Comparison of ENCODE assay signal across 38 cellular contexts in genomic region chr20:13389115-13389514, GRCh38.
"Had no signal": no experiment of that assay in that cellular context is flagged by ENCODE, and none has a peak within 500 bp of the region (broad histone marks: within the 10 kb centered on the region; RNA-seq: fewer than 3 reads in every experiment).

No MANE protein-coding gene starts in this region.

- H3K4me3 Mint-ChIP-seq: activated naive CD4-positive, alpha-beta T cell treated with anti-CD3 and anti-CD28 coated beads for 36 hours; activated naive CD4-positive, alpha-beta T cell treated with anti-CD3 and anti-CD28 coated beads, Interleukin-2, amount 10 ng/mL, durations not matched to agents 7 days and 5 days; activated naive CD4-positive, alpha-beta T cell treated with anti-CD3 and anti-CD28 coated beads, Interleukin-2, amount 50 U/mL, for 24 hours; activated naive CD8-positive, alpha-beta T cell; activated naive CD8-positive, alpha-beta T cell treated with anti-CD3 and anti-CD28 coated beads for 36 hours; activated naive CD8-positive, alpha-beta T cell treated with anti-CD3 and anti-CD28 coated beads, Interleukin-2, amount 10 ng/mL, durations not matched to agents 7 days and 5 days; activated naive CD8-positive, alpha-beta T cell treated with anti-CD3 and anti-CD28 coated beads, Interleukin-2, amount 50 U/mL, for 24 hours; activated T-cell treated with anti-CD3 and anti-CD28 coated beads, Interleukin-2, amount 50 U/mL, for 24 hours; activated T-cell treated with anti-CD3 and anti-CD28 coated beads, Interleukin-2, amount 50 U/mL, for 4 hours; activated T-cell treated with anti-CD3 and anti-CD28 coated beads, Interleukin-2, amount 50 U/mL, for 72 hours; activated T-helper 1 cell treated with anti-CD3 and anti-CD28 coated beads, Interleukin-12 subunit alpha, Interleukin-12 subunit beta, Interleukin-2, Interleukin-4 antibody, amounts not matched to agents 30 ng/mL and 10 ng/mL and 1 ng/mL, durations not matched to agents 14 hours and 24 hours and 36 hours; activated T-helper 17 cell treated with anti-CD3 and anti-CD28 coated beads, Interleukin-2, amount 50 U/mL, for 72 hours; brain; central memory CD8-positive, alpha-beta T cell had no signal

- H3K4me1 Mint-ChIP-seq: activated naive CD4-positive, alpha-beta T cell treated with anti-CD3 and anti-CD28 coated beads, Interleukin-2, amount 10 ng/mL, durations not matched to agents 7 days and 5 days; activated naive CD4-positive, alpha-beta T cell treated with anti-CD3 and anti-CD28 coated beads, Interleukin-2, amount 50 U/mL, for 24 hours; activated naive CD8-positive, alpha-beta T cell treated with anti-CD3 and anti-CD28 coated beads for 36 hours; activated naive CD8-positive, alpha-beta T cell treated with anti-CD3 and anti-CD28 coated beads, Interleukin-2, amount 10 ng/mL, durations not matched to agents 7 days and 5 days; activated naive CD8-positive, alpha-beta T cell treated with anti-CD3 and anti-CD28 coated beads, Interleukin-2, amount 50 U/mL, for 24 hours; activated T-helper 17 cell treated with anti-CD3 and anti-CD28 coated beads, Interleukin-2, amount 50 U/mL, for 72 hours; brain; central memory CD8-positive, alpha-beta T cell had no signal

- H3K27me3 Mint-ChIP-seq: activated naive CD4-positive, alpha-beta T cell treated with anti-CD3 and anti-CD28 coated beads, Interleukin-2, amount 10 ng/mL, durations not matched to agents 7 days and 5 days; activated naive CD4-positive, alpha-beta T cell treated with anti-CD3 and anti-CD28 coated beads, Interleukin-2, amount 50 U/mL, for 24 hours; activated naive CD8-positive, alpha-beta T cell; activated naive CD8-positive, alpha-beta T cell treated with anti-CD3 and anti-CD28 coated beads for 36 hours; activated naive CD8-positive, alpha-beta T cell treated with anti-CD3 and anti-CD28 coated beads, Interleukin-2, amount 10 ng/mL, durations not matched to agents 7 days and 5 days; activated naive CD8-positive, alpha-beta T cell treated with anti-CD3 and anti-CD28 coated beads, Interleukin-2, amount 50 U/mL, for 24 hours; activated T-cell treated with anti-CD3 and anti-CD28 coated beads, Interleukin-2, amount 50 U/mL, for 24 hours; activated T-helper 17 cell treated with anti-CD3 and anti-CD28 coated beads, Interleukin-2, amount 50 U/mL, for 72 hours; brain; central memory CD8-positive, alpha-beta T cell had no signal

- H3K9me3 Mint-ChIP-seq: activated T-helper 1 cell treated with anti-CD3 and anti-CD28 coated beads, Interleukin-12 subunit alpha, Interleukin-12 subunit beta, Interleukin-2, Interleukin-4 antibody, amounts not matched to agents 30 ng/mL and 10 ng/mL and 1 ng/mL, durations not matched to agents 14 hours and 24 hours and 36 hours; activated T-helper 2 cell treated with anti-CD3 and anti-CD28 coated beads, Interferon-gamma antibody, Interleukin-2, Interleukin-4, amounts not matched to agents 10 μg/mL and 5 μg/mL and 100 μg/mL, durations not matched to agents 14 hours and 24 hours and 36 hours; brain had no signal

- DNase-seq: activated effector memory CD4-positive, alpha-beta T cell treated with anti-CD3 and anti-CD28 coated beads, Interleukin-2, amount 50 U/mL, for 16 hours; activated effector memory CD4-positive, alpha-beta T cell treated with Interleukin-2 at 50 U/mL for 16 hours; activated gamma-delta T cell; activated gamma-delta T cell treated with Interleukin-2 at 50 U/mL for 16 hours; activated naive CD4-positive, alpha-beta T cell; activated naive CD4-positive, alpha-beta T cell treated with anti-CD3 and anti-CD28 coated beads for 36 hours; activated naive CD4-positive, alpha-beta T cell treated with anti-CD3 and anti-CD28 coated beads, Interleukin-2, amount 10 ng/mL, durations not matched to agents 7 days and 5 days; activated naive CD4-positive, alpha-beta T cell treated with anti-CD3 and anti-CD28 coated beads, Interleukin-2, amount 50 U/mL, for 16 hours; activated naive CD4-positive, alpha-beta T cell treated with Interleukin-2 at 50 U/mL for 16 hours; activated naive CD8-positive, alpha-beta T cell treated with anti-CD3 and anti-CD28 coated beads for 36 hours; activated naive CD8-positive, alpha-beta T cell treated with anti-CD3 and anti-CD28 coated beads, Interleukin-2, amount 10 ng/mL, durations not matched to agents 7 days and 5 days; activated naive CD8-positive, alpha-beta T cell treated with anti-CD3 and anti-CD28 coated beads, Interleukin-2, amount 50 U/mL, for 24 hours; activated T-cell treated with anti-CD3 and anti-CD28 coated beads, Interleukin-2, amount 50 U/mL, for 1 hour; activated T-cell treated with anti-CD3 and anti-CD28 coated beads, Interleukin-2, amount 50 U/mL, for 24 hours; activated T-cell treated with anti-CD3 and anti-CD28 coated beads, Interleukin-2, amount 50 U/mL, for 4 hours; activated T-cell treated with anti-CD3 and anti-CD28 coated beads, Interleukin-2, amount 50 U/mL, for 48 hours; activated T-cell treated with anti-CD3 and anti-CD28 coated beads, Interleukin-2, amount 50 U/mL, for 72 hours; adrenal gland; amniotic stem cell; amygdala; anterior cingulate cortex; aorta; body of pancreas; brain microvascular endothelial cell; caudate nucleus; central memory CD4-positive, alpha-beta T cell; cerebellar nuclear complex had no signal

- H3K27ac ChIP-seq: adrenal gland, ascending aorta, body of pancreas, brain microvascular endothelial cell, breast epithelium, cardiac muscle cell had no signal

- H3K27ac Mint-ChIP-seq: activated naive CD4-positive, alpha-beta T cell treated with anti-CD3 and anti-CD28 coated beads for 36 hours; activated naive CD4-positive, alpha-beta T cell treated with anti-CD3 and anti-CD28 coated beads, Interleukin-2, amount 10 ng/mL, durations not matched to agents 7 days and 5 days; activated naive CD4-positive, alpha-beta T cell treated with anti-CD3 and anti-CD28 coated beads, Interleukin-2, amount 50 U/mL, for 24 hours; activated naive CD4-positive, alpha-beta T cell treated with anti-CD3 and anti-CD28 coated beads, Interleukin-2, amount 50 U/mL, for 72 hours; activated naive CD8-positive, alpha-beta T cell; activated naive CD8-positive, alpha-beta T cell treated with anti-CD3 and anti-CD28 coated beads for 36 hours; activated naive CD8-positive, alpha-beta T cell treated with anti-CD3 and anti-CD28 coated beads, Interleukin-2, amount 10 ng/mL, durations not matched to agents 7 days and 5 days; activated naive CD8-positive, alpha-beta T cell treated with anti-CD3 and anti-CD28 coated beads, Interleukin-2, amount 50 U/mL, for 24 hours; activated T-cell treated with anti-CD3 and anti-CD28 coated beads, Interleukin-2, amount 50 U/mL, for 24 hours; activated T-cell treated with anti-CD3 and anti-CD28 coated beads, Interleukin-2, amount 50 U/mL, for 72 hours; activated T-helper 1 cell treated with anti-CD3 and anti-CD28 coated beads, Interleukin-12 subunit alpha, Interleukin-12 subunit beta, Interleukin-2, Interleukin-4 antibody, amounts not matched to agents 30 ng/mL and 10 ng/mL and 1 ng/mL, durations not matched to agents 14 hours and 24 hours and 36 hours; activated T-helper 17 cell treated with anti-CD3 and anti-CD28 coated beads, Interleukin-2, amount 50 U/mL, for 72 hours; activated T-helper 2 cell treated with anti-CD3 and anti-CD28 coated beads, Interferon-gamma antibody, Interleukin-2, Interleukin-4, amounts not matched to agents 10 μg/mL and 5 μg/mL and 100 μg/mL, durations not matched to agents 14 hours and 24 hours and 36 hours had no signal
